Comparison of ENCODE assay signal across 16 cellular contexts in genomic region chr10:123552760-123553554, GRCh38.
DNase-seq lines count a peak whose midpoint lies in the region; ATAC-seq and FAIRE-seq lines count a peak whose summit lies in the region.
"Had no signal": no experiment of that assay in that cellular context is flagged by ENCODE, and none has a peak within 500 bp of the region (broad histone marks: within the 10 kb centered on the region; RNA-seq: fewer than 3 reads in every experiment).

No MANE protein-coding gene starts in this region.

- FAIRE-seq in urothelium cell line (lab: Jason Lieb, UNC): no peak
- FAIRE-seq: endometrium had no signal

- DNase-seq in mesenteric fat pad (ENCODE audit: low spot score) (peak; percentile 62), urothelium cell line (ENCODE audit: low spot score) (no peak), NCI-H1048 (lab: John Stamatoyannopoulos, UW) (no peak), NCI-H2029 treated with DMSO at 0.1 percent for 48 hours (lab: John Stamatoyannopoulos, UW) (no peak), AG20443 (ENCODE audit: low spot score) (no peak)
- DNase-seq: activated CD4-positive, CD25-positive, alpha-beta regulatory T cell treated with anti-CD3 and anti-CD28 coated beads, Interleukin-2, amount 50 U/mL, for 72 hours; activated naive CD8-positive, alpha-beta T cell treated with anti-CD3 and anti-CD28 coated beads, Interleukin-2, amount 10 ng/mL, durations not matched to agents 7 days and 5 days; activated T-cell treated with anti-CD3 and anti-CD28 coated beads, Interleukin-2, amount 50 U/mL, for 1 hour; IMR-90; midbrain; NCI-H1092 treated with DMSO at 0.1 percent for 48 hours; Peyer's patch had no signal

- ATAC-seq in GM18858 (IDR thresholded peaks at IDR 0.05; ENCODE audit: unreplicated experiment): peak; percentile 45
- ATAC-seq in GM21529 (IDR thresholded peaks at IDR 0.05; ENCODE audit: unreplicated experiment): peak; percentile 67
- peak; percentile 59 for ATAC-seq in HG03103 (IDR thresholded peaks at IDR 0.05; ENCODE audit: low read depth, unreplicated experiment)
